ENCODE assay signal across 8 cellular contexts in genomic region chr13:106619688-106620555, GRCh38. TPM values are rescaled to one million over a fixed set of nuclear protein-coding genes. Genes with fewer than 3 reads are reported as not detected.
DNase-seq lines count a peak whose midpoint lies in the region; ATAC-seq and TF ChIP-seq lines count a peak whose summit lies in the region.

No MANE protein-coding gene starts in this region.

- peak; percentile 49 for TF ChIP-seq CTCF in mucosa of descending colon (IDR thresholded peaks at IDR 0.05)

- H3K9me3 Mint-ChIP-seq in CD4-positive, CD25-positive, alpha-beta regulatory T cell = peaks cover 0 to 2% (median 0%) of the 10 kb centered on the region in 7 donors

- peaks cover 14% of the 10 kb centered on the region for H3K27me3 Mint-ChIP-seq in CD4-positive, CD25-positive, alpha-beta regulatory T cell

- H3K4me3 ChIP-seq in CD4-positive, CD25-positive, alpha-beta regulatory T cell (ENCODE audit: low read depth, low read length) = no peak overlapping the region
- H3K4me3 ChIP-seq in mucosa of descending colon = no peak overlapping the region

- peaks cover 0 to 3% (median 0%) of the 10 kb centered on the region in 4 donors for H3K4me1 Mint-ChIP-seq in CD4-positive, CD25-positive, alpha-beta regulatory T cell

- no peaks in the 10 kb centered on the region for H3K36me3 ChIP-seq in CD4-positive, CD25-positive, alpha-beta regulatory T cell (ENCODE audit: control insufficient read depth, insufficient read depth, low read length)
- H3K36me3 ChIP-seq in mucosa of descending colon (ENCODE audit: low read depth) = no peaks in the 10 kb centered on the region

- H3K36me3 Mint-ChIP-seq in CD4-positive, CD25-positive, alpha-beta regulatory T cell = no peaks in the 10 kb centered on the region

- H3K27ac ChIP-seq in CD4-positive, CD25-positive, alpha-beta regulatory T cell (ENCODE audit: insufficient read depth, low read length, poor library complexity, severe bottlenecking) = no peak overlapping the region

- H3K4me3 Mint-ChIP-seq in CD4-positive, CD25-positive, alpha-beta regulatory T cell = peak overlapping the region in 1 of 4 donors; percentile 3

- intact Hi-C loops in mucosa of descending colon (cut with DNase I, micrococcal nuclease) = no loop called here

- DNase-seq in CD4-positive, CD25-positive, alpha-beta regulatory T cell = peak in 2 of 3 donors; percentile 41 to 50
- DNase-seq in NCI-H1105 treated with DMSO at 0.1 percent for 48 hours (lab: John Stamatoyannopoulos, UW) (peak; percentile 86), SKM-1 treated with dmso at 0.1 percent for 144 hours (lab: John Stamatoyannopoulos, UW; ENCODE audit: unreplicated experiment) (peak; percentile 52), epidermal melanocyte (ENCODE audit: insufficient read length, low spot score) (peak; percentile 77), mucosa of descending colon (peak in 1 of 3 donors; percentile 38), NCI-H2107 treated with DMSO at 0.1 percent for 48 hours (lab: John Stamatoyannopoulos, UW; ENCODE audit: unreplicated experiment) (no peak)

- peak in 1 of 2 donors; percentile 61 for ATAC-seq in CD4-positive, CD25-positive, alpha-beta regulatory T cell (ENCODE audit: low read depth in 2 of 2)
- ATAC-seq in GM18511 (IDR thresholded peaks at IDR 0.05; ENCODE audit: unreplicated experiment) (peak; percentile 99), HG02884 (IDR thresholded peaks at IDR 0.05; ENCODE audit: unreplicated experiment) (peak; percentile 97), mucosa of descending colon (peak; percentile 97)

- H3K4me1 ChIP-seq in CD4-positive, CD25-positive, alpha-beta regulatory T cell (ENCODE audit: control insufficient read depth, insufficient read depth, low read length, poor library complexity, severe bottlenecking) = no peaks in the 10 kb centered on the region
- no peaks in the 10 kb centered on the region for H3K4me1 ChIP-seq in mucosa of descending colon (ENCODE audit: low read depth)

- no peaks in the 10 kb centered on the region for H3K9me3 ChIP-seq in CD4-positive, CD25-positive, alpha-beta regulatory T cell (ENCODE audit: control insufficient read depth in 2 of 2, low read length in 2 of 2)
- H3K9me3 ChIP-seq in mucosa of descending colon = no peaks in the 10 kb centered on the region

- peaks cover 10% of the 10 kb centered on the region for H3K27me3 ChIP-seq in CD4-positive, CD25-positive, alpha-beta regulatory T cell (ENCODE audit: control insufficient read depth, insufficient read depth, low read length)

- no peak overlapping the region for H3K27ac Mint-ChIP-seq in CD4-positive, CD25-positive, alpha-beta regulatory T cell

RNA-seq across cellular contexts. Expression of gene ARGLU1, which starts 52.0 kb away (rescaled TPM):
- total RNA-seq in CD4-positive, CD25-positive, alpha-beta regulatory T cell = 235 TPM
- 10 to 100 TPM; 25.7 to 43.1 (median 31.9) TPM for polyA plus RNA-seq in CD4-positive, CD25-positive, alpha-beta regulatory T cell
- total RNA-seq in mucosa of descending colon = 10 to 100 TPM; 71.7 to 88.5 (median 84.8) TPM
